Comparison of ENCODE assay signal across 22 cellular contexts in genomic region chr14:22666203-22666893, GRCh38. TPM values are rescaled to one million over a fixed set of nuclear protein-coding genes. Genes with fewer than 3 reads are reported as not detected.
"Had no signal": no experiment of that assay in that cellular context is flagged by ENCODE, and none has a peak within 500 bp of the region (broad histone marks: within the 10 kb centered on the region; RNA-seq: fewer than 3 reads in every experiment).

No MANE protein-coding gene starts in this region.

- H3K4me1 ChIP-seq: SJSA1 had no signal

- H3K27ac ChIP-seq: KMS-11, SJSA1, SK-N-MC had no signal

- ATAC-seq: K562 had no signal

- H3K4me3 ChIP-seq: K562, MG63, SJSA1, SK-N-MC had no signal

- H3K36me3 ChIP-seq: MG63, SJSA1 had no signal

- H3K9me3 ChIP-seq: MG63, SJSA1 had no signal

- DNase-seq: MG63, NCI-H1092 treated with DMSO at 0.1 percent for 48 hours, NCI-H1436, NCI-H187, NCI-H2029, NCI-H2081 treated with DMSO at 0.1 percent for 48 hours, NCI-H2171, NCI-H226, NCI-H446, NCI-H510A, NCI-H524 treated with DMSO at 0.1 percent for 48 hours, NCI-H69, NCI-H774, Right ventricle myocardium superior, RPMI8226, SIG-M5 had no signal

- H3K27me3 ChIP-seq: MG63, SJSA1 had no signal

RNA-seq across cellular contexts. Expression of gene OR6J1, which starts 22.2 kb away (rescaled TPM):
- total RNA-seq: HT1080, K562, Right ventricle myocardium superior, SJSA1 had no signal
- polyA plus RNA-seq: IgD-negative memory B cell, K562 had no signal
